Comparison of ENCODE assay signal across 8 cellular contexts in the genomic region with DNA sequence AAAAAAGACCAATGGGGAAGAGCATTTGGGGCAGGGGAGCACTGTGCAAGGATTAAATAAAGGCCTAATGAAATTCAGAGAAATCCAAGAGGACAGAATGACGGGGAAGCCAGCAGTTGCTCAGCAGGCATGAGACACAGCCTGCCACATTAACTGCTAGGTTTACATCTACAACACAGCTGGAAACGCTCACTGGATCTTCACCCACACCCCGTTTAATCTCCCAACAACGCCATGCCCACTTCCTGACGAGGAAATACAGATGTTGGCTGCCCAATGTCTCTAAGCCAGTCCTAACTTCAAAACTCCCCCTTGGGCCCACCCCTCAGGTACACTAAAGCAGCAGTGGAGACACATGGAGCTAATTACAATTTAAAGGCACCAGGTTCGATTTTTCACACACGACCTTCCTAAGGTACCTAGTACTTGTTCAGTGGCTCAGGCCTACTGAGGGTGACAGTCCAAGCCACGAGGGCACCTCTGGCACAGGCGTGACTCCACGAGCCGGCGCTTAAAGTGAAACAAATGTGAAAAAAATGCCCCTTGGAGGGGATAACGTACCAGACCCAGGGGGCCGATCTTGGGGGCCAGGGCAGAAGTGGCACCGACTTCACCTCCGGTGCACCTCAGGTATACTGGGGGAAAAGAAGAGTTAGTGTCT. TPM values are rescaled to one million over a fixed set of nuclear protein-coding genes. Genes with fewer than 3 reads are reported as not detected.
DNase-seq lines count a peak whose midpoint lies in the region; ATAC-seq lines count a peak whose summit lies in the region.

No MANE protein-coding gene starts in this region.

- H3K4me3 ChIP-seq in CD4-positive, CD25-positive, alpha-beta regulatory T cell (ENCODE audit: low read depth, low read length): peak overlapping the region; percentile 83
- H3K4me3 ChIP-seq in right cardiac atrium (ENCODE audit: low read length) (peak overlapping the region; percentile 66), skeletal muscle cell (ENCODE audit: low read depth, low read length) (peak overlapping the region; percentile 92)

- peaks cover 7 to 52% (median 38%) of the 10 kb centered on the region in 4 donors for H3K4me1 Mint-ChIP-seq in CD4-positive, CD25-positive, alpha-beta regulatory T cell

- H3K9me3 ChIP-seq in CD4-positive, CD25-positive, alpha-beta regulatory T cell (ENCODE audit: control insufficient read depth in 2 of 2, low read length in 2 of 2): no peaks in the 10 kb centered on the region
- no peaks in the 10 kb centered on the region for H3K9me3 ChIP-seq in right cardiac atrium (ENCODE audit: control insufficient read depth, low read length)

- peak overlapping the region; percentile 96 to 97 (median 96) for H3K27ac Mint-ChIP-seq in CD4-positive, CD25-positive, alpha-beta regulatory T cell
- peak overlapping the region; percentile 98 to 100 for H3K27ac Mint-ChIP-seq in activated naive CD4-positive, alpha-beta T cell treated with anti-CD3 and anti-CD28 coated beads, Interleukin-2, amount 50 U/mL, for 72 hours

- H3K4me3 Mint-ChIP-seq in CD4-positive, CD25-positive, alpha-beta regulatory T cell: peak overlapping the region; percentile 96 to 100 (median 98)

- peak overlapping the region; percentile 88 for H3K27ac ChIP-seq in CD4-positive, CD25-positive, alpha-beta regulatory T cell (ENCODE audit: insufficient read depth, low read length, poor library complexity, severe bottlenecking)
- peak overlapping the region; percentile 69 for H3K27ac ChIP-seq in right cardiac atrium (ENCODE audit: low read length)

- no peaks in the 10 kb centered on the region for H3K9me3 Mint-ChIP-seq in CD4-positive, CD25-positive, alpha-beta regulatory T cell
- no peaks in the 10 kb centered on the region for H3K9me3 Mint-ChIP-seq in activated naive CD4-positive, alpha-beta T cell treated with anti-CD3 and anti-CD28 coated beads, Interleukin-2, amount 50 U/mL, for 72 hours

- peaks cover 35% of the 10 kb centered on the region for H3K36me3 Mint-ChIP-seq in CD4-positive, CD25-positive, alpha-beta regulatory T cell
- H3K36me3 Mint-ChIP-seq in activated naive CD4-positive, alpha-beta T cell treated with anti-CD3 and anti-CD28 coated beads, Interleukin-2, amount 50 U/mL, for 72 hours: peaks cover 46 to 62% of the 10 kb centered on the region in 2 donors

- H3K27me3 Mint-ChIP-seq in CD4-positive, CD25-positive, alpha-beta regulatory T cell: peaks cover 6% of the 10 kb centered on the region

- peak; percentile 0 to 3 for ATAC-seq in CD4-positive, CD25-positive, alpha-beta regulatory T cell (ENCODE audit: low read depth in 2 of 2)
- ATAC-seq in HG03139 (IDR thresholded peaks at IDR 0.05; ENCODE audit: unreplicated experiment) (peak; percentile 6), right cardiac atrium (peak; percentile 4 to 6)
- ATAC-seq in activated naive CD4-positive, alpha-beta T cell treated with anti-CD3 and anti-CD28 coated beads, Interleukin-2, amount 50 U/mL, for 72 hours: peak in 1 of 2 donors; percentile 6

- peaks cover 33% of the 10 kb centered on the region for H3K4me1 ChIP-seq in CD4-positive, CD25-positive, alpha-beta regulatory T cell (ENCODE audit: control insufficient read depth, insufficient read depth, low read length, poor library complexity, severe bottlenecking)
- H3K4me1 ChIP-seq in right cardiac atrium (ENCODE audit: control insufficient read depth, insufficient read depth, low read length): peaks cover 16% of the 10 kb centered on the region

- peaks cover 45% of the 10 kb centered on the region for H3K36me3 ChIP-seq in CD4-positive, CD25-positive, alpha-beta regulatory T cell (ENCODE audit: control insufficient read depth, insufficient read depth, low read length)

- DNase-seq in CD4-positive, CD25-positive, alpha-beta regulatory T cell: peak in 1 of 3 donors; percentile 11
- no peak for DNase-seq in activated naive CD4-positive, alpha-beta T cell treated with anti-CD3 and anti-CD28 coated beads, Interleukin-2, amount 50 U/mL, for 72 hours (ENCODE audit: low spot score in 2 of 2)
- DNase-seq in right cardiac atrium (no peak), skeletal muscle cell (ENCODE audit: low read depth) (no peak), SK-N-DZ (ENCODE audit: low spot score) (no peak), NCI-H526 treated with DMSO at 0.1 percent for 48 hours (lab: John Stamatoyannopoulos, UW) (no peak), activated gamma-delta T cell treated with Interleukin-2 at 50 U/mL for 16 hours (no peak)

- no peaks in the 10 kb centered on the region for H3K27me3 ChIP-seq in CD4-positive, CD25-positive, alpha-beta regulatory T cell (ENCODE audit: control insufficient read depth, insufficient read depth, low read length)
- no peaks in the 10 kb centered on the region for H3K27me3 ChIP-seq in right cardiac atrium (ENCODE audit: control insufficient read depth, insufficient read depth)

- intact Hi-C loops in right cardiac atrium (cut with DNase I): no loop called here

- WGBS in right cardiac atrium: 1% methylated on average over 16 of the region's 16 CpGs

RNA-seq across cellular contexts. Expression of a gene that starts 0.9 kb away (rescaled TPM):
- total RNA-seq in CD4-positive, CD25-positive, alpha-beta regulatory T cell: 1,070 TPM
- polyA plus RNA-seq in CD4-positive, CD25-positive, alpha-beta regulatory T cell: 1,000 to 10,000 TPM; 1,415 to 2,269 (median 1,793) TPM
- 1,000 to 10,000 TPM; 1,789 to 1,979 TPM for total RNA-seq in activated naive CD4-positive, alpha-beta T cell treated with anti-CD3 and anti-CD28 coated beads, Interleukin-2, amount 50 U/mL, for 72 hours
- total RNA-seq in right cardiac atrium: 100 to 1,000 TPM; 535 to 714 (median 622) TPM
- polyA plus RNA-seq in right cardiac atrium: 1,268 TPM
- 1,887 and 2,362 TPM in 2 replicates for polyA plus RNA-seq in SK-N-DZ (2014; cell fraction: cytosol; rRNA removed)
- polyA plus RNA-seq in SK-N-DZ (2014; cell fraction: nucleus; rRNA removed): 1,256 and 1,841 TPM in 2 replicates

RNA-seq across cellular contexts. Expression of a gene that starts 1.0 kb away (rescaled TPM):
- total RNA-seq in CD4-positive, CD25-positive, alpha-beta regulatory T cell: 24.0 TPM
- polyA plus RNA-seq in CD4-positive, CD25-positive, alpha-beta regulatory T cell: 1 to 10 TPM; 3.9 to 7.2 (median 5.2) TPM
- 10 to 100 TPM; 20.1 to 24.4 TPM for total RNA-seq in activated naive CD4-positive, alpha-beta T cell treated with anti-CD3 and anti-CD28 coated beads, Interleukin-2, amount 50 U/mL, for 72 hours
- 10 to 100 TPM; 14.4 to 23.3 (median 21.1) TPM for total RNA-seq in right cardiac atrium
- 23.8 TPM for polyA plus RNA-seq in right cardiac atrium
- 18.6 and 18.9 TPM in 2 replicates for polyA plus RNA-seq in SK-N-DZ (2014; cell fraction: cytosol; rRNA removed)
- 30.0 and 36.0 TPM in 2 replicates for polyA plus RNA-seq in SK-N-DZ (2014; cell fraction: nucleus; rRNA removed)

RNA-seq across cellular contexts. Expression of a gene that starts 26.1 kb away (rescaled TPM):
- total RNA-seq in CD4-positive, CD25-positive, alpha-beta regulatory T cell: 9.0 TPM
- 1 to 10 TPM; 3.4 to 7.8 (median 6.7) TPM for polyA plus RNA-seq in CD4-positive, CD25-positive, alpha-beta regulatory T cell
- 10 to 100 TPM in 1 of 2 donors, 1 to 10 TPM in 1; 8.3 to 10.3 TPM for total RNA-seq in activated naive CD4-positive, alpha-beta T cell treated with anti-CD3 and anti-CD28 coated beads, Interleukin-2, amount 50 U/mL, for 72 hours
- total RNA-seq in right cardiac atrium: 1 to 10 TPM; 6.3 to 7.9 (median 7.6) TPM
- 3.2 TPM for polyA plus RNA-seq in right cardiac atrium
- 4.4 and 4.9 TPM in 2 replicates for polyA plus RNA-seq in SK-N-DZ (2014; cell fraction: cytosol; rRNA removed)
- 4.1 and 5.1 TPM in 2 replicates for polyA plus RNA-seq in SK-N-DZ (2014; cell fraction: nucleus; rRNA removed)

RNA-seq across cellular contexts. Expression of a gene that starts 53.3 kb away (rescaled TPM):
- total RNA-seq in CD4-positive, CD25-positive, alpha-beta regulatory T cell: 15.6 TPM
- 10 to 100 TPM in 2 of 4 donors, 1 to 10 TPM in 2; 5.5 to 14.7 (median 8.0) TPM for polyA plus RNA-seq in CD4-positive, CD25-positive, alpha-beta regulatory T cell
- total RNA-seq in activated naive CD4-positive, alpha-beta T cell treated with anti-CD3 and anti-CD28 coated beads, Interleukin-2, amount 50 U/mL, for 72 hours: 1 to 10 TPM; 1.4 to 1.7 TPM
- 10 to 100 TPM; 12.2 to 16.6 (median 13.3) TPM for total RNA-seq in right cardiac atrium
- polyA plus RNA-seq in right cardiac atrium: 15.4 TPM
- polyA plus RNA-seq in SK-N-DZ (2014; cell fraction: cytosol; rRNA removed): 26.4 TPM in 2 replicates
- polyA plus RNA-seq in SK-N-DZ (2014; cell fraction: nucleus; rRNA removed): 65.9 and 66.7 TPM in 2 replicates
